ENCODE assay signal across 12 cellular contexts in the genomic region with DNA sequence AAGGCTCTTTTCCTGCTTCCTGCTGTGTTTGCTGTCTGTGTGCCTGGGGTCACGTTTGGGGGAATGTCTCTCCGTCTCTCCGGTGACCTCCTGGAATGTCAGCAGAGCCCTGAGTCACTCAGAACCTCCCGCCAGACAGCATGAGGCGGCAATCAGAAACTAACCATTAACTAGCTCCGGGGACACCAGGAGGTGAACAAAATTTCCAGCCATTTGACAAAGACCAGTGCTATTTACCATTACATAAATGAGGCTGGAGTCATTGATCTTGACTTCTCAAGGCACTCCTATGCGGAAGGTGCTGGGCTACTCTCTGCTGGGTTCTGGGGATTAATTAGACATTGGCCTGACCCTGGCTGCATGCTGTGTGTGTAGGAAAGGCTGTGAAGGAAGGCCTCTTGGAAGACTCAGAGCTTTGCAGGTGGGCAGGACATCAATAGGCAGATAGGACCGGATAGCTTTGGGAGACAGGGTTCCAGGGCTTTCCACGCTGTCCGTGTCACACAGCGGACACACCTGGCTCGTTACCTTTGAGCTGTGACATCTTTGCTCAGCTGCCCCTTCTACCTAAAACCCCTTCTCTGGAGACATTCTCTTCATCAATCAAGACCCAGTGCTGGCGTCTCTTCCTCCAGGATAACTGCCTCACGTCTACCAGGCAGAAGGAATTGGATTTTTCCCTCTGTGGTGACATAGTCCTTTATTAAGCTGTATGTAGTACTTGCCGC.
DNase-seq lines count a peak whose midpoint lies in the region; ATAC-seq and FAIRE-seq lines count a peak whose summit lies in the region.
"Had no signal": no experiment of that assay in that cellular context is flagged by ENCODE, and none has a peak within 500 bp of the region (broad histone marks: within the 10 kb centered on the region; RNA-seq: fewer than 3 reads in every experiment).

No MANE protein-coding gene starts in this region.

- 72% methylated on average over 15 of the region's 15 CpGs for WGBS in right cardiac atrium

- no peak overlapping the region for H3K27ac ChIP-seq in right cardiac atrium (ENCODE audit: low read length)
- H3K27ac ChIP-seq: BLaER1 treated with 17β-estradiol and CSF1 and Interleukin-3, amounts not matched to agents 10 nM and 100 nM; HL-60; Peyer's patch had no signal

- H3K4me1 ChIP-seq in right cardiac atrium (ENCODE audit: control insufficient read depth, insufficient read depth, low read length) = no peaks in the 10 kb centered on the region

- no peak for ATAC-seq in activated naive CD8-positive, alpha-beta T cell treated with anti-CD3 and anti-CD28 coated beads, Interleukin-2, amount 10 ng/mL, durations not matched to agents 7 days and 5 days (ENCODE audit: low read depth)
- no peak for ATAC-seq in right cardiac atrium
- ATAC-seq in HG03159 (IDR thresholded peaks at IDR 0.05; ENCODE audit: unreplicated experiment) = no peak

- H3K9me3 ChIP-seq in right cardiac atrium (ENCODE audit: control insufficient read depth, low read length) = no peaks in the 10 kb centered on the region
- H3K9me3 ChIP-seq: Peyer's patch had no signal

- H3K36me3 Mint-ChIP-seq in activated naive CD8-positive, alpha-beta T cell treated with anti-CD3 and anti-CD28 coated beads, Interleukin-2, amount 10 ng/mL, durations not matched to agents 7 days and 5 days = peaks cover 33% of the 10 kb centered on the region
- H3K36me3 Mint-ChIP-seq in activated naive CD8-positive, alpha-beta T cell treated with anti-CD3 and anti-CD28 coated beads for 36 hours = peaks cover 10% of the 10 kb centered on the region

- H3K9me3 Mint-ChIP-seq in activated naive CD8-positive, alpha-beta T cell treated with anti-CD3 and anti-CD28 coated beads, Interleukin-2, amount 10 ng/mL, durations not matched to agents 7 days and 5 days = peaks cover 5% of the 10 kb centered on the region
- peaks cover 6% of the 10 kb centered on the region for H3K9me3 Mint-ChIP-seq in activated naive CD8-positive, alpha-beta T cell treated with anti-CD3 and anti-CD28 coated beads for 36 hours

- POLR2A ChIA-PET in activated naive CD8-positive, alpha-beta T cell treated with anti-CD3 and anti-CD28 coated beads, Interleukin-2, amount 10 ng/mL, durations not matched to agents 7 days and 5 days (lab: Charles Lee) = interaction anchor here (0.5 to 0.7 kb wide), 2 partner anchors 12 to 77 kb away, joined by 3 read pairs; a partner anchor contains a TSS

- peaks cover 38% of the 10 kb centered on the region for H3K4me1 Mint-ChIP-seq in activated naive CD8-positive, alpha-beta T cell treated with anti-CD3 and anti-CD28 coated beads, Interleukin-2, amount 10 ng/mL, durations not matched to agents 7 days and 5 days
- H3K4me1 Mint-ChIP-seq in activated naive CD8-positive, alpha-beta T cell treated with anti-CD3 and anti-CD28 coated beads for 36 hours = peaks cover 22% of the 10 kb centered on the region

- H3K4me3 ChIP-seq in right cardiac atrium (ENCODE audit: low read length) = no peak overlapping the region
- H3K4me3 ChIP-seq: BLaER1 treated with 17β-estradiol and CSF1 and Interleukin-3, amounts not matched to agents 10 nM and 100 nM; Peyer's patch had no signal

- H3K27ac Mint-ChIP-seq in activated naive CD8-positive, alpha-beta T cell treated with anti-CD3 and anti-CD28 coated beads, Interleukin-2, amount 10 ng/mL, durations not matched to agents 7 days and 5 days = peak overlapping the region; percentile 60
- no peak overlapping the region for H3K27ac Mint-ChIP-seq in activated naive CD8-positive, alpha-beta T cell treated with anti-CD3 and anti-CD28 coated beads for 36 hours

- intact Hi-C loops in right cardiac atrium (cut with DNase I) = no loop called here

- H3K27me3 ChIP-seq in right cardiac atrium (ENCODE audit: control insufficient read depth, insufficient read depth) = no peaks in the 10 kb centered on the region
- H3K27me3 ChIP-seq: BLaER1 treated with 17β-estradiol and CSF1 and Interleukin-3, amounts not matched to agents 10 nM and 100 nM; Peyer's patch had no signal

- peak overlapping the region; percentile 48 for H3K4me3 Mint-ChIP-seq in activated naive CD8-positive, alpha-beta T cell treated with anti-CD3 and anti-CD28 coated beads, Interleukin-2, amount 10 ng/mL, durations not matched to agents 7 days and 5 days
- H3K4me3 Mint-ChIP-seq in activated naive CD8-positive, alpha-beta T cell treated with anti-CD3 and anti-CD28 coated beads for 36 hours = no peak overlapping the region

- no peak for FAIRE-seq in urothelium cell line (lab: Jason Lieb, UNC)

- DNase-seq in activated naive CD8-positive, alpha-beta T cell treated with anti-CD3 and anti-CD28 coated beads, Interleukin-2, amount 10 ng/mL, durations not matched to agents 7 days and 5 days = no peak
- no peak for DNase-seq in activated naive CD8-positive, alpha-beta T cell treated with anti-CD3 and anti-CD28 coated beads for 36 hours
- DNase-seq in astrocyte of the hippocampus (ENCODE audit: low read depth, low spot score) (peak; percentile 76), left kidney (ENCODE audit: low read depth, low spot score) (peak; percentile 73), urothelium cell line (ENCODE audit: low spot score) (peak; percentile 51), right cardiac atrium (no peak), NCI-H2029 treated with DMSO at 0.1 percent for 48 hours (lab: John Stamatoyannopoulos, UW) (no peak)
- DNase-seq: activated gamma-delta T cell treated with Interleukin-2 at 50 U/mL for 16 hours had no signal

- H3K27me3 Mint-ChIP-seq in activated naive CD8-positive, alpha-beta T cell treated with anti-CD3 and anti-CD28 coated beads, Interleukin-2, amount 10 ng/mL, durations not matched to agents 7 days and 5 days = no peaks in the 10 kb centered on the region
- H3K27me3 Mint-ChIP-seq in activated naive CD8-positive, alpha-beta T cell treated with anti-CD3 and anti-CD28 coated beads for 36 hours = no peaks in the 10 kb centered on the region

Comparison
In these comparisons a context has a peak if more than half of its experiments do, and no peak if none do; other contexts are left out.
1. DNase-seq: peak in astrocyte of the hippocampus (single experiment), left kidney (single experiment) and urothelium cell line (single experiment); none in activated naive CD8-positive, alpha-beta T cell treated with anti-CD3 and anti-CD28 coated beads, Interleukin-2, amount 10 ng/mL, durations not matched to agents 7 days and 5 days (single experiment), activated naive CD8-positive, alpha-beta T cell treated with anti-CD3 and anti-CD28 coated beads for 36 hours (single experiment), right cardiac atrium (0 of 3) and NCI-H2029 treated with DMSO at 0.1 percent for 48 hours (single experiment).